9 cellular contexts compared by ENCODE assay signal in the genomic region with DNA sequence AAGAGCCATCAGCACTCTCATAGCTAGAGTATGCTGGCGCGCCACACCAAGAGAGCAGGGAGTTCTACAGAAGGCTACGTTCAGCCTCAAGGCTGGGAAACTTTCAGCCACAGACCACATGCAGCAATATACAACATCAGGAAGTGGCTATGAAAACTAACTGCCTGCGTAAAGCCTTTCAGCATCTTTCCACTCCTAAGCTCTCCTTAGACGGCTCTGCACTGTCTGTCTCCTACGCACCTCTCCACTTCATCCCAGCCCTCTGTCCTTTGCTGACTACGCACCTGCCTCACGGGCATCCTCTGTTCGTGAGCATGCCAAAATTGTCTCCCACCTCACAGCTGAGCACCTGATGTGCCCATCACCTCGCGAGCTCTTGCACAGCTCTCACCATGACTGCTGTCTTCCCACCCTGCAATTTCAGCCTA.
A peak's percentile ranks its signal among the peaks of the same experiment; 100 is the strongest.
DNase-seq lines count a peak whose midpoint lies in the region; FAIRE-seq and TF ChIP-seq lines count a peak whose summit lies in the region.
"Had no signal": no experiment of that assay in that cellular context is flagged by ENCODE, and none has a peak within 500 bp of the region (broad histone marks: within the 10 kb centered on the region; RNA-seq: fewer than 3 reads in every experiment).

No MANE protein-coding gene starts in this region.

- DNase-seq in GM19239 (ENCODE audit: insufficient read length, low spot score): no peak
- peak; percentile 26 for DNase-seq in T follicular helper cell (ENCODE audit: low read depth)
- DNase-seq in activated naive CD4-positive, alpha-beta T cell treated with anti-CD3 and anti-CD28 coated beads, Interleukin-2, amount 10 ng/mL, durations not matched to agents 7 days and 5 days: peak; percentile 73
- peak; percentile 40 for DNase-seq in stimulated activated CD8-positive, alpha-beta memory T cell treated with anti-CD3 and anti-CD28 coated beads, Interleukin-12 subunit alpha, Interleukin-12 subunit beta, amount 100 ng/mL, for 1 hour (ENCODE audit: low read depth)
- DNase-seq in brain microvascular endothelial cell: no peak
- no peak for DNase-seq in hypothalamus (lab: John Stamatoyannopoulos, UW)
- DNase-seq in NCI-H1694 (lab: John Stamatoyannopoulos, UW): no peak
- no peak for DNase-seq in NCI-H82 treated with DMSO at 0.1 percent for 48 hours (lab: John Stamatoyannopoulos, UW; ENCODE audit: unreplicated experiment)
- DNase-seq: NCI-H2227 treated with DMSO at 0.1 percent for 48 hours had no signal

- H3K27ac ChIP-seq in brain microvascular endothelial cell: no peak overlapping the region

- no peaks in the 10 kb centered on the region for H3K27me3 ChIP-seq in brain microvascular endothelial cell (replicated peaks)

- peaks cover 7% of the 10 kb centered on the region for H3K36me3 ChIP-seq in brain microvascular endothelial cell (replicated peaks)

- no peaks in the 10 kb centered on the region for H3K9me3 Mint-ChIP-seq in activated naive CD4-positive, alpha-beta T cell treated with anti-CD3 and anti-CD28 coated beads, Interleukin-2, amount 10 ng/mL, durations not matched to agents 7 days and 5 days

- peaks cover 42% of the 10 kb centered on the region for H3K36me3 Mint-ChIP-seq in activated naive CD4-positive, alpha-beta T cell treated with anti-CD3 and anti-CD28 coated beads, Interleukin-2, amount 10 ng/mL, durations not matched to agents 7 days and 5 days

- H3K4me3 Mint-ChIP-seq in activated naive CD4-positive, alpha-beta T cell treated with anti-CD3 and anti-CD28 coated beads, Interleukin-2, amount 10 ng/mL, durations not matched to agents 7 days and 5 days: peak overlapping the region; percentile 46

- TF ChIP-seq CTCF in brain microvascular endothelial cell (IDR thresholded peaks at IDR 0.05; ENCODE audit: low read depth, low read length, missing control alignments): no peak

- peak overlapping the region; percentile 93 for H3K27ac Mint-ChIP-seq in activated naive CD4-positive, alpha-beta T cell treated with anti-CD3 and anti-CD28 coated beads, Interleukin-2, amount 10 ng/mL, durations not matched to agents 7 days and 5 days

- in situ Hi-C loops in brain microvascular endothelial cell (cut with HindIII; ENCODE audit: low pct_ligation_motif_present, low sequenced_read_pairs): no loop called here

- H3K27me3 Mint-ChIP-seq in activated naive CD4-positive, alpha-beta T cell treated with anti-CD3 and anti-CD28 coated beads, Interleukin-2, amount 10 ng/mL, durations not matched to agents 7 days and 5 days: no peaks in the 10 kb centered on the region

- CTCF ChIA-PET in activated naive CD4-positive, alpha-beta T cell treated with anti-CD3 and anti-CD28 coated beads, Interleukin-2, amount 10 ng/mL, durations not matched to agents 7 days and 5 days (lab: Charles Lee): interaction anchor here (1.4 to 7.8 kb wide), 4 partner anchors 9 to 180 kb away, joined by 6 to 52 read pairs (median 10); partner anchors contain the start of genes MPHOSPH9 and MTRFR

- FAIRE-seq in GM19239 (lab: Jason Lieb, UNC): peak; percentile 92

- H3K4me3 ChIP-seq in brain microvascular endothelial cell (ENCODE audit: low read depth, low read length): no peak overlapping the region

- peaks cover 47% of the 10 kb centered on the region for H3K4me1 Mint-ChIP-seq in activated naive CD4-positive, alpha-beta T cell treated with anti-CD3 and anti-CD28 coated beads, Interleukin-2, amount 10 ng/mL, durations not matched to agents 7 days and 5 days

Comparison
In these comparisons a context has a peak if more than half of its experiments do, and no peak if none do; other contexts are left out.
1. DNase-seq: peak in T follicular helper cell (single experiment), activated naive CD4-positive, alpha-beta T cell treated with anti-CD3 and anti-CD28 coated beads, Interleukin-2, amount 10 ng/mL, durations not matched to agents 7 days and 5 days (single experiment) and stimulated activated CD8-positive, alpha-beta memory T cell treated with anti-CD3 and anti-CD28 coated beads, Interleukin-12 subunit alpha, Interleukin-12 subunit beta, amount 100 ng/mL, for 1 hour (single experiment); none in GM19239 (single experiment), brain microvascular endothelial cell (single experiment), hypothalamus (0 of 51), NCI-H1694 (single experiment) and NCI-H82 treated with DMSO at 0.1 percent for 48 hours (single experiment).